ENCODE assay signal across 8 cellular contexts in the genomic region with DNA sequence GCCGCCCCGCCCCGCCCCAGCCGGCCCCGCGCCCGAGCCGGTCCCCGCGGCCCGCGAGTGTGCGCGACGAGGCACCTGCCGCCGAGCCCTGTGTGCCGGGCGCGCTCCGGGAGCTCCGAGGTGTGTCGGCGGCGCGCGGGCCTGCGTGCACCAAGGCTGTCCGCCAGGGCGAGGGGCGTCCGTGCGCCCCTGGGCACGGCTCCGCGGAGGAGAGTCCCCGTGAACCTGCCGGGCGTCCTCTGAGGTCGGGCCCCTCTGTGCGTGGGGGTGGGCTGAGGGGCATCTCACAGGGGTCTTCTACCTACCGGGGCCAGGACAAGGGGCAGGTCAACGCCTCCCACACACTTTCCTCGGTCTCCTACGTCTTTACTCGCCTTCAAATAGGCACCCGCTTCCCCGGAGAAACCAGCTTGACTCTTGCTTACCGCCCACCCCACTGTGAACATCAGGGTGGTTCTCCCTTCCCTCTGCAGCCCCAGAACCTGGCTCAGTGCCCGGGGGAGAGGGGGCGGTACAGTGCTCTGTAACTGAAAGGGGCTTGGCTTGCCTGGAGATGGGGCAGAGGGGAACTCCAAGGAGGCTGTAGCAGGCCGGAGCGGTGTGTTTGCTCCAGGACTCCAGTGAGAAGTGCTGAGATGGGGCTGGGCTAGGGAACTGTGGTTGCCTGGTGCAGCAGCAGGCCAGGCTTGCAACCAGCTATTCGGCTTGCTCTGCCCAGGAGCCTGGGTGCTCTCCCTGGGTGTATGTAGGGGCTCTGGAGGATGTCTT. TPM values are rescaled to one million over a fixed set of nuclear protein-coding genes. Genes with fewer than 3 reads are reported as not detected.
DNase-seq lines count a peak whose midpoint lies in the region; ATAC-seq lines count a peak whose summit lies in the region.

Gene SAMD10 (minus strand): TSS at position 94 of the 768 bp plus-strand sequence. CDS start 175 bp downstream, outside the sequence.

- no CpG with 5 or more reads among the region's 54 CpGs for WGBS in mesendoderm (ENCODE audit: extremely low coverage, insufficient coverage, low lambda C conversion rate)

- H3K27me3 ChIP-seq in HAP-1 (ENCODE audit: low read depth): no peaks in the 10 kb centered on the region
- no peaks in the 10 kb centered on the region for H3K27me3 ChIP-seq in mesendoderm (ENCODE audit: insufficient read depth, low read length, poor library complexity)

- DNase-seq in DMS53 treated with DMSO at 0.1 percent for 48 hours (lab: John Stamatoyannopoulos, UW; ENCODE audit: unreplicated experiment) (peak; percentile 47), HAP-1 (ENCODE audit: low spot score in 2 of 2) (peak; percentile 58 to 89), NCI-H2171 (lab: John Stamatoyannopoulos, UW) (peak; percentile 89), mesendoderm (peak; percentile 42)
- DNase-seq in activated CD4-positive, alpha-beta T cell treated with anti-CD3 and anti-CD28 coated beads for 24 hours (ENCODE audit: low read depth in 2 of 2): peak; percentile 79 to 85
- DNase-seq in stimulated activated CD8-positive, alpha-beta memory T cell treated with anti-CD3 and anti-CD28 coated beads, Interleukin-4, amount 100 ng/mL, for 24 hours (ENCODE audit: low read depth): peak; percentile 86

- H3K4me1 ChIP-seq in HAP-1 (peaks cover 11% of the 10 kb centered on the region), mesendoderm (ENCODE audit: control insufficient read depth, low read depth, low read length) (peaks cover 4% of the 10 kb centered on the region)

- ATAC-seq in GM19023 (IDR thresholded peaks at IDR 0.05; ENCODE audit: unreplicated experiment): no peak

- H3K4me3 ChIP-seq in HAP-1: peak within 1 kb of the TSS; percentile 88
- peak within 1 kb of the TSS; percentile 60 for H3K4me3 ChIP-seq in mesendoderm (ENCODE audit: low read length)

- peak within 1 kb of the TSS; percentile 26 for H4K5ac ChIP-seq in mesendoderm (ENCODE audit: low read length)

- H2BK120ac ChIP-seq in mesendoderm (ENCODE audit: low read depth, low read length): no peak within 1 kb of the TSS

- peaks cover 13% of the 10 kb centered on the region for H3K79me2 ChIP-seq in mesendoderm (ENCODE audit: control insufficient read depth, insufficient read depth, low read length)

- no peaks in the 10 kb centered on the region for H3K9me3 ChIP-seq in HAP-1

- H2AK5ac ChIP-seq in mesendoderm (ENCODE audit: low read length): peak within 1 kb of the TSS; percentile 20

- peak within 1 kb of the TSS; percentile 93 for H3K4me2 ChIP-seq in mesendoderm (ENCODE audit: low read length)

- in situ Hi-C loops in HAP-1 (cut with MboI; ENCODE audit: low sequenced_read_pairs): loop anchor here (5.0 kb wide), 1 partner anchor 437 kb away; no protein-coding TSS in a partner anchor

- H3K4ac ChIP-seq in mesendoderm (ENCODE audit: low read depth, low read length): peak within 1 kb of the TSS; percentile 49

- H3K36me3 ChIP-seq in HAP-1 (replicated peaks) (peaks cover 11% of the 10 kb centered on the region), mesendoderm (ENCODE audit: control insufficient read depth, insufficient read depth, low read length) (peaks cover 2% of the 10 kb centered on the region)

- H3K27ac ChIP-seq in cingulate gyrus (ENCODE audit: low read depth, low read length): peak within 1 kb of the TSS; percentile 39
- H3K27ac ChIP-seq in mesendoderm (ENCODE audit: low read depth, low read length): no peak within 1 kb of the TSS

- H2BK5ac ChIP-seq in mesendoderm (ENCODE audit: low read length): no peak within 1 kb of the TSS

- peak within 1 kb of the TSS; percentile 88 for H3K56ac ChIP-seq in mesendoderm (ENCODE audit: low read length)

- peaks cover 13% of the 10 kb centered on the region for H3K79me1 ChIP-seq in mesendoderm (ENCODE audit: low read length)

- H3K23ac ChIP-seq in mesendoderm (ENCODE audit: low read length): peak within 1 kb of the TSS; percentile 80

- peak within 1 kb of the TSS; percentile 54 for H3K18ac ChIP-seq in mesendoderm (ENCODE audit: low read length)

- H4K8ac ChIP-seq in mesendoderm (ENCODE audit: low read depth, low read length): no peak within 1 kb of the TSS

- no peak within 1 kb of the TSS for H2BK15ac ChIP-seq in mesendoderm (replicated peaks; ENCODE audit: low read depth)

- H3K9ac ChIP-seq in mesendoderm (ENCODE audit: low read length): peak within 1 kb of the TSS; percentile 79

RNA-seq across cellular contexts. Expression of gene SAMD10, which starts in this region (rescaled TPM):
- 2.2 TPM for polyA plus RNA-seq in mesendoderm (2013, experiment 1 of 2)
- polyA plus RNA-seq in mesendoderm (2013, experiment 2 of 2): 2.1 TPM
